In genomic region chr6:48199502-48199901, GRCh38 we compare ENCODE assay signal across 17 cellular contexts.
"Had no signal": no experiment of that assay in that cellular context is flagged by ENCODE, and none has a peak within 500 bp of the region (broad histone marks: within the 10 kb centered on the region; RNA-seq: fewer than 3 reads in every experiment).

No MANE protein-coding gene starts in this region.

- H3K36me3 ChIP-seq: neutrophil, suprapubic skin, thyroid gland, upper lobe of left lung, uterus had no signal

- H3K27ac ChIP-seq: epithelial cell of prostate, foreskin keratinocyte, neutrophil, psoas muscle, suprapubic skin, thyroid gland, upper lobe of left lung, uterus had no signal

- H3K4me3 Mint-ChIP-seq: naive thymus-derived CD4-positive, alpha-beta T cell had no signal

- H3K27me3 Mint-ChIP-seq: naive thymus-derived CD4-positive, alpha-beta T cell had no signal

- H3K36me3 Mint-ChIP-seq: naive thymus-derived CD4-positive, alpha-beta T cell had no signal

- H3K27ac Mint-ChIP-seq: naive thymus-derived CD4-positive, alpha-beta T cell had no signal

- H3K4me3 ChIP-seq: psoas muscle, smooth muscle cell, suprapubic skin, thyroid gland, upper lobe of left lung, uterus had no signal

- ATAC-seq: foreskin keratinocyte; naive thymus-derived CD4-positive, alpha-beta T cell; psoas muscle; stimulated activated naive CD8-positive, alpha-beta T cell treated with anti-CD3 and anti-CD28 coated beads, Interleukin-15, Interleukin-2, amounts not matched to agents 100 U/mL and 50 U/mL, for 24 hours had no signal

- H3K4me1 ChIP-seq: foreskin keratinocyte, psoas muscle, suprapubic skin, thyroid gland, upper lobe of left lung, uterus had no signal

- H3K4me1 Mint-ChIP-seq: naive thymus-derived CD4-positive, alpha-beta T cell had no signal

- DNase-seq: effector memory CD4-positive, alpha-beta T cell; foreskin keratinocyte; head of caudate nucleus; hippocampal formation; kidney glomerular epithelial cell; mesendoderm; naive thymus-derived CD4-positive, alpha-beta T cell; psoas muscle; stimulated activated CD4-positive, alpha-beta T cell treated with anti-CD3 and anti-CD28 coated beads, Interleukin-2, amount 100 ng/mL, for 48 hours; stimulated activated naive CD8-positive, alpha-beta T cell treated with anti-CD3 and anti-CD28 coated beads, Interleukin-15, Interleukin-2, amounts not matched to agents 100 U/mL and 50 U/mL, for 24 hours; thyroid gland; upper lobe of left lung; uterus had no signal

- H3K9me3 ChIP-seq: neutrophil, psoas muscle, thyroid gland, upper lobe of left lung, uterus had no signal

- H3K27me3 ChIP-seq: foreskin keratinocyte, neutrophil, suprapubic skin, thyroid gland, upper lobe of left lung, uterus had no signal
